ENCODE assay signal across 1 cellular context in the genomic region with DNA sequence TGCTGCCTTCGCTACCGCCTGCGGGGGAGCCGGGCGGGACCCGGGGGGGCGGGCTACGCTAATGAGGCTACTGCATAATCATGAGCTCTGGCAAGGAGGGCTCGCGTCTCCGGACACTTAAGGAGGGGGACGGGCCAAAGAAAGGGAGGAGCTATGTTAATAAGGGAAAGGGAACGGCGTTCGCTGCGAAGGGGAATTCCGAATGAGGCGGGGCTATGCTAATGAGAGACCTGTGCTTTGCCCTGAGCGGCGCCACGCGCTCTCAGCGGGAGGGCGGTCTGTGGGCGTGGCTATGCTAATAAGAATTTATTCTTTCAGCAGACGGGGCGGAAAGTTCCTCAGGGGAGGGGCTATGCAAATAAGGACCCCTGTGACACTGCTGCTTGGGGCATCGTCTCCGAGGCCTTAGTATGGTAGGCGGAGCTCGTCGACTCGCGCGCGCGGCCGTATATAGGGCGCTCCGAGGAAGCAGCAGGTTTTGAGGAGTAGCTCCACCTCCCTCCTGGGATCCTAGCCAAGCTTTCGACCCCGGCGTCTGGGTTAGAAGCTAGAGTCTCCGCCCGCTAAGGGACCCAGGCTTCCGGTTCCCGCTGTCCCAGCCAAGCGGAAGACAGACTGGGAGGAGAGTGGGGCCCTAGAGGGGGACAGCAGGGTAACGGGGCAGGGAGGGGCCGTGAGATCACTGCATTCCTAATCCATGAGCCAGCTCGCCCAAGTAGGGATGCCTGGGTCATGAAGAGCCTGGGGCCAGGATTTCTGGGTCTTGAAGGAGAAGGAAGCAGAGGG.
A peak's percentile ranks its signal among the peaks of the same experiment; 100 is the strongest.
TF ChIP-seq lines count a peak whose summit lies in the region.

A gene (minus strand): TSS at position 31 of the 786 bp plus-strand sequence. CDS start 45 bp downstream, outside the sequence.

TF ChIP-seq in HepG2, 621 proteins besides CTCF, POLR2A, EP300 and RAD21 (continued from another document and continues in another):
- TF ChIP-seq, protein P1, sequence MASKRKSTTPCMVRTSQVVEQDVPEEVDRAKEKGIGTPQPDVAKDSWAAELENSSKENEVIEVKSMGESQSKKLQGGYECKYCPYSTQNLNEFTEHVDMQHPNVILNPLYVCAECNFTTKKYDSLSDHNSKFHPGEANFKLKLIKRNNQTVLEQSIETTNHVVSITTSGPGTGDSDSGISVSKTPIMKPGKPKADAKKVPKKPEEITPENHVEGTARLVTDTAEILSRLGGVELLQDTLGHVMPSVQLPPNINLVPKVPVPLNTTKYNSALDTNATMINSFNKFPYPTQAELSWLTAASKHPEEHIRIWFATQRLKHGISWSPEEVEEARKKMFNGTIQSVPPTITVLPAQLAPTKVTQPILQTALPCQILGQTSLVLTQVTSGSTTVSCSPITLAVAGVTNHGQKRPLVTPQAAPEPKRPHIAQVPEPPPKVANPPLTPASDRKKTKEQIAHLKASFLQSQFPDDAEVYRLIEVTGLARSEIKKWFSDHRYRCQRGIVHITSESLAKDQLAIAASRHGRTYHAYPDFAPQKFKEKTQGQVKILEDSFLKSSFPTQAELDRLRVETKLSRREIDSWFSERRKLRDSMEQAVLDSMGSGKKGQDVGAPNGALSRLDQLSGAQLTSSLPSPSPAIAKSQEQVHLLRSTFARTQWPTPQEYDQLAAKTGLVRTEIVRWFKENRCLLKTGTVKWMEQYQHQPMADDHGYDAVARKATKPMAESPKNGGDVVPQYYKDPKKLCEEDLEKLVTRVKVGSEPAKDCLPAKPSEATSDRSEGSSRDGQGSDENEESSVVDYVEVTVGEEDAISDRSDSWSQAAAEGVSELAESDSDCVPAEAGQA (IDR thresholded peaks at IDR 0.05; ENCODE audit: low read depth), result no peak
- TF ChIP-seq, protein P1 (CRISPR knock-in tag; IDR thresholded peaks at IDR 0.05; ENCODE audit: borderline replicate concordance), result no peak
- TF ChIP-seq RARG (CRISPR knock-in tag; IDR thresholded peaks at IDR 0.05; ENCODE audit: low read depth) (no peak), MEIS1 (CRISPR knock-in tag; IDR thresholded peaks at IDR 0.05; ENCODE audit: borderline replicate concordance) (peak; percentile 18; the same call in 1 of the 2 replicates), HOXA9 (CRISPR knock-in tag; IDR thresholded peaks at IDR 0.05; ENCODE audit: borderline replicate concordance) (no peak), TBX2 (CRISPR knock-in tag; IDR thresholded peaks at IDR 0.05; ENCODE audit: borderline replicate concordance) (peak; percentile 75; the same call in 1 of the 2 replicates), SRF (IDR thresholded peaks at IDR 0.05; ENCODE audit: low read depth, low read length) (peak; percentile 17; the same call in 1 of the 2 replicates), ZNF329 (CRISPR knock-in tag; IDR thresholded peaks at IDR 0.05; ENCODE audit: low read depth) (no peak), HNRNPH1 (optimal IDR thresholded peaks at IDR 0.05; ENCODE audit: low read depth, low read length) (no peak), ZNF160 (CRISPR knock-in tag; IDR thresholded peaks at IDR 0.05) (0 out of 2 replicates have a peak, but pooled peaks have one; percentile 19), LCORL (IDR thresholded peaks at IDR 0.05) (no peak), LCORL (CRISPR knock-in tag; IDR thresholded peaks at IDR 0.05) (no peak; the same call in 1 of the 2 replicates), ZNF3 (CRISPR knock-in tag; IDR thresholded peaks at IDR 0.05) (no peak), ZNF713 (CRISPR knock-in tag; IDR thresholded peaks at IDR 0.05) (no peak), SAP130 (CRISPR knock-in tag; IDR thresholded peaks at IDR 0.05; ENCODE audit: low read depth) (peak; percentile 93), ZNF432 (CRISPR knock-in tag; IDR thresholded peaks at IDR 0.05; ENCODE audit: borderline replicate concordance) (no peak), KDM6A (CRISPR knock-in tag; IDR thresholded peaks at IDR 0.05; ENCODE audit: low read depth) (peak; percentile 81), MEF2D (CRISPR knock-in tag; IDR thresholded peaks at IDR 0.05) (peak; percentile 83), GATAD1 (CRISPR knock-in tag; IDR thresholded peaks at IDR 0.05) (peak; percentile 70), ELF4 (CRISPR knock-in tag; IDR thresholded peaks at IDR 0.05; ENCODE audit: borderline replicate concordance) (peak; percentile 59; the same call in 1 of the 2 replicates), MED1 (CRISPR knock-in tag; IDR thresholded peaks at IDR 0.05) (peak; percentile 79), ZNF337 (CRISPR knock-in tag; IDR thresholded peaks at IDR 0.05; ENCODE audit: borderline replicate concordance, low read depth) (0 out of 2 replicates have a peak, but pooled peaks have one; percentile 24), ZNF841 (CRISPR knock-in tag; IDR thresholded peaks at IDR 0.05; ENCODE audit: borderline replicate concordance) (no peak), U2AF1 (optimal IDR thresholded peaks at IDR 0.05; ENCODE audit: low read depth, low read length) (peak; percentile 86), KLF16 (CRISPR knock-in tag; IDR thresholded peaks at IDR 0.05) (peak in 1 of 2 experiments; percentile 70; a peak in 1 of 4 replicates), ZNF10 (CRISPR knock-in tag; IDR thresholded peaks at IDR 0.05; ENCODE audit: borderline replicate concordance, low read depth) (no peak), ETV5 (CRISPR knock-in tag; IDR thresholded peaks at IDR 0.05; ENCODE audit: borderline replicate concordance) (peak; percentile 99), ZMAT3 (CRISPR knock-in tag; conservative IDR thresholded peaks at IDR 0.05) (peak; percentile 84; the same call in 1 of the 2 replicates), MAFF (IDR thresholded peaks at IDR 0.05; ENCODE audit: low read depth, low read length) (peak; percentile 24; the same call in 1 of the 2 replicates)
- TF ChIP-seq, protein P2, sequence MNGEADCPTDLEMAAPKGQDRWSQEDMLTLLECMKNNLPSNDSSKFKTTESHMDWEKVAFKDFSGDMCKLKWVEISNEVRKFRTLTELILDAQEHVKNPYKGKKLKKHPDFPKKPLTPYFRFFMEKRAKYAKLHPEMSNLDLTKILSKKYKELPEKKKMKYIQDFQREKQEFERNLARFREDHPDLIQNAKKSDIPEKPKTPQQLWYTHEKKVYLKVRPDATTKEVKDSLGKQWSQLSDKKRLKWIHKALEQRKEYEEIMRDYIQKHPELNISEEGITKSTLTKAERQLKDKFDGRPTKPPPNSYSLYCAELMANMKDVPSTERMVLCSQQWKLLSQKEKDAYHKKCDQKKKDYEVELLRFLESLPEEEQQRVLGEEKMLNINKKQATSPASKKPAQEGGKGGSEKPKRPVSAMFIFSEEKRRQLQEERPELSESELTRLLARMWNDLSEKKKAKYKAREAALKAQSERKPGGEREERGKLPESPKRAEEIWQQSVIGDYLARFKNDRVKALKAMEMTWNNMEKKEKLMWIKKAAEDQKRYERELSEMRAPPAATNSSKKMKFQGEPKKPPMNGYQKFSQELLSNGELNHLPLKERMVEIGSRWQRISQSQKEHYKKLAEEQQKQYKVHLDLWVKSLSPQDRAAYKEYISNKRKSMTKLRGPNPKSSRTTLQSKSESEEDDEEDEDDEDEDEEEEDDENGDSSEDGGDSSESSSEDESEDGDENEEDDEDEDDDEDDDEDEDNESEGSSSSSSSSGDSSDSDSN (CRISPR knock-in tag; IDR thresholded peaks at IDR 0.05), result peak; percentile 61
- TF ChIP-seq, protein P3, sequence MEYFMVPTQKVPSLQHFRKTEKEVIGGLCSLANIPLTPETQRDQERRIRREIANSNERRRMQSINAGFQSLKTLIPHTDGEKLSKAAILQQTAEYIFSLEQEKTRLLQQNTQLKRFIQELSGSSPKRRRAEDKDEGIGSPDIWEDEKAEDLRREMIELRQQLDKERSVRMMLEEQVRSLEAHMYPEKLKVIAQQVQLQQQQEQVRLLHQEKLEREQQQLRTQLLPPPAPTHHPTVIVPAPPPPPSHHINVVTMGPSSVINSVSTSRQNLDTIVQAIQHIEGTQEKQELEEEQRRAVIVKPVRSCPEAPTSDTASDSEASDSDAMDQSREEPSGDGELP (IDR thresholded peaks at IDR 0.05; ENCODE audit: borderline replicate concordance, low read depth), result no peak
- TF ChIP-seq, protein P4, sequence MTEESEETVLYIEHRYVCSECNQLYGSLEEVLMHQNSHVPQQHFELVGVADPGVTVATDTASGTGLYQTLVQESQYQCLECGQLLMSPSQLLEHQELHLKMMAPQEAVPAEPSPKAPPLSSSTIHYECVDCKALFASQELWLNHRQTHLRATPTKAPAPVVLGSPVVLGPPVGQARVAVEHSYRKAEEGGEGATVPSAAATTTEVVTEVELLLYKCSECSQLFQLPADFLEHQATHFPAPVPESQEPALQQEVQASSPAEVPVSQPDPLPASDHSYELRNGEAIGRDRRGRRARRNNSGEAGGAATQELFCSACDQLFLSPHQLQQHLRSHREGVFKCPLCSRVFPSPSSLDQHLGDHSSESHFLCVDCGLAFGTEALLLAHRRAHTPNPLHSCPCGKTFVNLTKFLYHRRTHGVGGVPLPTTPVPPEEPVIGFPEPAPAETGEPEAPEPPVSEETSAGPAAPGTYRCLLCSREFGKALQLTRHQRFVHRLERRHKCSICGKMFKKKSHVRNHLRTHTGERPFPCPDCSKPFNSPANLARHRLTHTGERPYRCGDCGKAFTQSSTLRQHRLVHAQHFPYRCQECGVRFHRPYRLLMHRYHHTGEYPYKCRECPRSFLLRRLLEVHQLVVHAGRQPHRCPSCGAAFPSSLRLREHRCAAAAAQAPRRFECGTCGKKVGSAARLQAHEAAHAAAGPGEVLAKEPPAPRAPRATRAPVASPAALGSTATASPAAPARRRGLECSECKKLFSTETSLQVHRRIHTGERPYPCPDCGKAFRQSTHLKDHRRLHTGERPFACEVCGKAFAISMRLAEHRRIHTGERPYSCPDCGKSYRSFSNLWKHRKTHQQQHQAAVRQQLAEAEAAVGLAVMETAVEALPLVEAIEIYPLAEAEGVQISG (CRISPR knock-in tag; IDR thresholded peaks at IDR 0.05), result peak; percentile 75
- TF ChIP-seq, protein P5, sequence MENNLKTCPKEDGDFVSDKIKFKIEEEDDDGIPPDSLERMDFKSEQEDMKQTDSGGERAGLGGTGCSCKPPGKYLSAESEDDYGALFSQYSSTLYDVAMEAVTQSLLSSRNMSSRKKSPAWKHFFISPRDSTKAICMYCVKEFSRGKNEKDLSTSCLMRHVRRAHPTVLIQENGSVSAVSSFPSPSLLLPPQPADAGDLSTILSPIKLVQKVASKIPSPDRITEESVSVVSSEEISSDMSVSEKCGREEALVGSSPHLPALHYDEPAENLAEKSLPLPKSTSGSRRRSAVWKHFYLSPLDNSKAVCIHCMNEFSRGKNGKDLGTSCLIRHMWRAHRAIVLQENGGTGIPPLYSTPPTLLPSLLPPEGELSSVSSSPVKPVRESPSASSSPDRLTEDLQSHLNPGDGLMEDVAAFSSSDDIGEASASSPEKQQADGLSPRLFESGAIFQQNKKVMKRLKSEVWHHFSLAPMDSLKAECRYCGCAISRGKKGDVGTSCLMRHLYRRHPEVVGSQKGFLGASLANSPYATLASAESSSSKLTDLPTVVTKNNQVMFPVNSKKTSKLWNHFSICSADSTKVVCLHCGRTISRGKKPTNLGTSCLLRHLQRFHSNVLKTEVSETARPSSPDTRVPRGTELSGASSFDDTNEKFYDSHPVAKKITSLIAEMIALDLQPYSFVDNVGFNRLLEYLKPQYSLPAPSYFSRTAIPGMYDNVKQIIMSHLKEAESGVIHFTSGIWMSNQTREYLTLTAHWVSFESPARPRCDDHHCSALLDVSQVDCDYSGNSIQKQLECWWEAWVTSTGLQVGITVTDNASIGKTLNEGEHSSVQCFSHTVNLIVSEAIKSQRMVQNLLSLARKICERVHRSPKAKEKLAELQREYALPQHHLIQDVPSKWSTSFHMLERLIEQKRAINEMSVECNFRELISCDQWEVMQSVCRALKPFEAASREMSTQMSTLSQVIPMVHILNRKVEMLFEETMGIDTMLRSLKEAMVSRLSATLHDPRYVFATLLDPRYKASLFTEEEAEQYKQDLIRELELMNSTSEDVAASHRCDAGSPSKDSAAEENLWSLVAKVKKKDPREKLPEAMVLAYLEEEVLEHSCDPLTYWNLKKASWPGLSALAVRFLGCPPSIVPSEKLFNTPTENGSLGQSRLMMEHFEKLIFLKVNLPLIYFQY (CRISPR knock-in tag; IDR thresholded peaks at IDR 0.05; ENCODE audit: borderline replicate concordance), result peak; percentile 10; the same call in 1 of the 2 replicates
- TF ChIP-seq, protein P6, sequence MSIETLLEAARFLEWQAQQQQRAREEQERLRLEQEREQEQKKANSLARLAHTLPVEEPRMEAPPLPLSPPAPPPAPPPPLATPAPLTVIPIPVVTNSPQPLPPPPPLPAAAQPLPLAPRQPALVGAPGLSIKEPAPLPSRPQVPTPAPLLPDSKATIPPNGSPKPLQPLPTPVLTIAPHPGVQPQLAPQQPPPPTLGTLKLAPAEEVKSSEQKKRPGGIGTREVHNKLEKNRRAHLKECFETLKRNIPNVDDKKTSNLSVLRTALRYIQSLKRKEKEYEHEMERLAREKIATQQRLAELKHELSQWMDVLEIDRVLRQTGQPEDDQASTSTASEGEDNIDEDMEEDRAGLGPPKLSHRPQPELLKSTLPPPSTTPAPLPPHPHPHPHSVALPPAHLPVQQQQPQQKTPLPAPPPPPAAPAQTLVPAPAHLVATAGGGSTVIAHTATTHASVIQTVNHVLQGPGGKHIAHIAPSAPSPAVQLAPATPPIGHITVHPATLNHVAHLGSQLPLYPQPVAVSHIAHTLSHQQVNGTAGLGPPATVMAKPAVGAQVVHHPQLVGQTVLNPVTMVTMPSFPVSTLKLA (IDR thresholded peaks at IDR 0.05), result peak; percentile 64
- TF ChIP-seq, protein P7, sequence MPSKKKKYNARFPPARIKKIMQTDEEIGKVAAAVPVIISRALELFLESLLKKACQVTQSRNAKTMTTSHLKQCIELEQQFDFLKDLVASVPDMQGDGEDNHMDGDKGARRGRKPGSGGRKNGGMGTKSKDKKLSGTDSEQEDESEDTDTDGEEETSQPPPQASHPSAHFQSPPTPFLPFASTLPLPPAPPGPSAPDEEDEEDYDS (CRISPR knock-in tag; IDR thresholded peaks at IDR 0.05), result peak; percentile 97
- TF ChIP-seq, protein P8, sequence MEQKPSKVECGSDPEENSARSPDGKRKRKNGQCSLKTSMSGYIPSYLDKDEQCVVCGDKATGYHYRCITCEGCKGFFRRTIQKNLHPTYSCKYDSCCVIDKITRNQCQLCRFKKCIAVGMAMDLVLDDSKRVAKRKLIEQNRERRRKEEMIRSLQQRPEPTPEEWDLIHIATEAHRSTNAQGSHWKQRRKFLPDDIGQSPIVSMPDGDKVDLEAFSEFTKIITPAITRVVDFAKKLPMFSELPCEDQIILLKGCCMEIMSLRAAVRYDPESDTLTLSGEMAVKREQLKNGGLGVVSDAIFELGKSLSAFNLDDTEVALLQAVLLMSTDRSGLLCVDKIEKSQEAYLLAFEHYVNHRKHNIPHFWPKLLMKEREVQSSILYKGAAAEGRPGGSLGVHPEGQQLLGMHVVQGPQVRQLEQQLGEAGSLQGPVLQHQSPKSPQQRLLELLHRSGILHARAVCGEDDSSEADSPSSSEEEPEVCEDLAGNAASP (CRISPR knock-in tag; IDR thresholded peaks at IDR 0.05; ENCODE audit: borderline replicate concordance), result peak; percentile 44; the same call in 1 of the 2 replicates
